In the genomic region with DNA sequence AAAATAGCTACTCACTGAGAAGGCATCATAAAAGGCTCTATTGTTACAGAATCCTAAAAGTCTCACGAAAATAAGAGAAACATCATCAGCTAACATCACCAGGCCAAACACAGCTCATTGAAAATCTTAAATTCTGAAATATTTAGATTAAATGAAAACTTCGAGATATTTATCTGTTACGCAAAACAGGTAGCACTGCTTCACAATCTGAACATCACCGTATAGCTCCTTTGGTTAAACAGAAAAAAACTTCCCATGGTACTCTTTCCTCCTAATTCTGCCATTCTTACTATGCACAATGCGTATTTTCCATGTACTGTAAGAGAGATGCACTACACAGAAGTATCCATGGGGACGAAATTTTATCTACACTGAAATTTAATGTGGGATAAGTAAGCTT, we compare ENCODE assay signal across 8 cellular contexts.
A peak's percentile ranks its signal among the peaks of the same experiment; 100 is the strongest.
DNase-seq lines count a peak whose midpoint lies in the region; TF ChIP-seq lines count a peak whose summit lies in the region.

No MANE protein-coding gene starts in this region.

- CTCF ChIA-PET in HEK293T (lab: Yijun Ruan, JAX): interaction anchor here (0.6 to 1.1 kb wide), 2 partner anchors 44 to 84 kb away, joined by 3 to 6 read pairs; a partner anchor contains a TSS

- H3K9me3 ChIP-seq in SK-N-MC (ENCODE audit: low read depth, low read length): no peaks in the 10 kb centered on the region

- H3K36me3 ChIP-seq in SK-N-MC (ENCODE audit: insufficient read depth, low read length): no peaks in the 10 kb centered on the region; the same call in 1 of the 2 replicates

- H3K9ac ChIP-seq in SK-N-MC (ENCODE audit: insufficient read length): peak overlapping the region; percentile 81

- POLR2A ChIA-PET in HEK293T (lab: Yijun Ruan, JAX): interaction anchor here (1.3 to 3.3 kb wide), 2 partner anchors 63 to 84 kb away, joined by 3 to 25 read pairs; a partner anchor contains a TSS

- H3K4me3 ChIP-seq in SK-N-MC (peak overlapping the region; percentile 95), skin epidermis (peak overlapping the region in 6 of 7 experiments; percentile 8 to 99 (median 88))

- H3K27ac ChIP-seq in SK-N-MC: no peak overlapping the region
- no peak overlapping the region for H3K27ac ChIP-seq in skin epidermis

- DNase-seq in NCI-H510A treated with DMSO at 0.1 percent for 48 hours (lab: John Stamatoyannopoulos, UW) (peak; percentile 7), NCI-H510A (lab: John Stamatoyannopoulos, UW) (no peak), SK-N-MC (ENCODE audit: low read depth, low spot score) (no peak), fibroblast of peridontal ligament (ENCODE audit: extremely low read depth) (peak; percentile 25), middle frontal gyrus (ENCODE audit: extremely low spot score, low spot score) (no peak), HEK293T (ENCODE audit: extremely low spot score) (no peak)
- DNase-seq in activated CD8-positive, alpha-beta memory T cell treated with anti-CD3 and anti-CD28 coated beads for 24 hours: no peak

TF ChIP-seq in HEK293T, 16 proteins besides CTCF, POLR2A, EP300 and RAD21:
- TF ChIP-seq FOXA1 (IDR thresholded peaks at IDR 0.05): no peak
- TF ChIP-seq SP1 (IDR thresholded peaks at IDR 0.05): no peak
- TF ChIP-seq FOXM1 (IDR thresholded peaks at IDR 0.05; ENCODE audit: borderline replicate concordance): no peak
- TF ChIP-seq HDGF (IDR thresholded peaks at IDR 0.05; ENCODE audit: borderline replicate concordance): no peak
- no peak for TF ChIP-seq ZNF384 (IDR thresholded peaks at IDR 0.05)
- TF ChIP-seq BHLHE40 (IDR thresholded peaks at IDR 0.05; ENCODE audit: borderline replicate concordance): no peak
- TF ChIP-seq TARDBP (IDR thresholded peaks at IDR 0.05): no peak
- TF ChIP-seq CTBP1 (IDR thresholded peaks at IDR 0.05; ENCODE audit: borderline replicate concordance): no peak
- no peak for TF ChIP-seq FOXK2 (IDR thresholded peaks at IDR 0.05)
- TF ChIP-seq ELF4 (IDR thresholded peaks at IDR 0.05): no peak
- no peak for TF ChIP-seq LEF1 (IDR thresholded peaks at IDR 0.05; ENCODE audit: borderline replicate concordance)
- TF ChIP-seq, protein P1, sequence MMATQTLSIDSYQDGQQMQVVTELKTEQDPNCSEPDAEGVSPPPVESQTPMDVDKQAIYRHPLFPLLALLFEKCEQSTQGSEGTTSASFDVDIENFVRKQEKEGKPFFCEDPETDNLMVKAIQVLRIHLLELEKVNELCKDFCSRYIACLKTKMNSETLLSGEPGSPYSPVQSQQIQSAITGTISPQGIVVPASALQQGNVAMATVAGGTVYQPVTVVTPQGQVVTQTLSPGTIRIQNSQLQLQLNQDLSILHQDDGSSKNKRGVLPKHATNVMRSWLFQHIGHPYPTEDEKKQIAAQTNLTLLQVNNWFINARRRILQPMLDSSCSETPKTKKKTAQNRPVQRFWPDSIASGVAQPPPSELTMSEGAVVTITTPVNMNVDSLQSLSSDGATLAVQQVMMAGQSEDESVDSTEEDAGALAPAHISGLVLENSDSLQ (IDR thresholded peaks at IDR 0.05): no peak
- TF ChIP-seq NFRKB (IDR thresholded peaks at IDR 0.05): no peak

Comparison
In these comparisons a context has a peak if more than half of its experiments do, and no peak if none do; other contexts are left out.
1. DNase-seq: peak in NCI-H510A treated with DMSO at 0.1 percent for 48 hours (single experiment) and fibroblast of peridontal ligament (single experiment); none in NCI-H510A (single experiment), SK-N-MC (single experiment), middle frontal gyrus (single experiment), activated CD8-positive, alpha-beta memory T cell treated with anti-CD3 and anti-CD28 coated beads for 24 hours (single experiment) and HEK293T (single experiment).